ENCODE assay signal across 28 cellular contexts in genomic region chr2:183718246-183718645, GRCh38.
"Had no signal": no experiment of that assay in that cellular context is flagged by ENCODE, and none has a peak within 500 bp of the region (broad histone marks: within the 10 kb centered on the region; RNA-seq: fewer than 3 reads in every experiment).

No MANE protein-coding gene starts in this region.

- H3K4me3 ChIP-seq: MG63 had no signal

- DNase-seq: Karpas-422, Kasumi-1, MG63, MM.1S, MV-4-11, NCI-H1048, NCI-H1092, NCI-H1092 treated with DMSO at 0.1 percent for 48 hours, NCI-H1105, NCI-H1105 treated with DMSO at 0.1 percent for 48 hours, NCI-H1436, NCI-H1436 treated with DMSO at 0.1 percent for 48 hours, NCI-H146, NCI-H1694, NCI-H187, NCI-H187 treated with DMSO at 0.1 percent for 48 hours, NCI-H1930, NCI-H2029, NCI-H2029 treated with DMSO at 0.1 percent for 48 hours, NCI-H2107, NCI-H2227 treated with DMSO at 0.1 percent for 48 hours, NCI-H226, NCI-H345, NCI-H446, NCI-H446 treated with DMSO at 0.1 percent for 48 hours, NCI-H510A, NCI-H510A treated with DMSO at 0.1 percent for 48 hours had no signal

- H3K9me3 ChIP-seq: MG63 had no signal

- H3K9ac ChIP-seq: KMS-11 had no signal

- H3K36me3 ChIP-seq: MG63 had no signal

- H3K27me3 ChIP-seq: MG63 had no signal

- H3K27ac ChIP-seq: KMS-11 had no signal

- H3K4me2 ChIP-seq: KMS-11 had no signal
